In genomic region chr17:7854851-7855642, GRCh38 we compare ENCODE assay signal across 8 cellular contexts. TPM values are rescaled to one million over a fixed set of nuclear protein-coding genes. Genes with fewer than 3 reads are reported as not detected.
DNase-seq lines count a peak whose midpoint lies in the region; ATAC-seq and TF ChIP-seq lines count a peak whose summit lies in the region.

TSS of gene TMEM88 (plus strand) at chr17:7855066. CDS start at chr17:7855075, 9 bp downstream.

- no peaks in the 10 kb centered on the region for H3K9me3 ChIP-seq in HEK293 (ENCODE audit: control insufficient read depth, insufficient read depth, low read depth, low read length)
- H3K9me3 ChIP-seq in hepatocyte (ENCODE audit: low read depth): no peaks in the 10 kb centered on the region

- POLR2A ChIA-PET in HEK293 (lab: Yijun Ruan, JAX): interaction anchor here (0.6 to 3.2 kb wide), 5 partner anchors 13 to 111 kb away, joined by 3 to 110 read pairs (median 4); partner anchors contain the start of gene KDM6B

- peak within 1 kb of the TSS; percentile 93 for H3K4me2 ChIP-seq in hepatocyte

- peaks cover 31% of the 10 kb centered on the region for H4K20me1 ChIP-seq in hepatocyte (ENCODE audit: insufficient read depth, poor library complexity, severe bottlenecking)

- H3K4me1 ChIP-seq in HEK293 (ENCODE audit: control insufficient read depth, insufficient read depth, low read length): peaks cover 8% of the 10 kb centered on the region; the same call in 1 of the 2 replicates
- peaks cover 34% of the 10 kb centered on the region for H3K4me1 ChIP-seq in hepatocyte (ENCODE audit: insufficient read depth)

- H3K4me3 ChIP-seq in HEK293 (ENCODE audit: low read depth, low read length): no peak within 1 kb of the TSS
- no peak within 1 kb of the TSS for H3K4me3 ChIP-seq in hepatocyte
- H3K4me3 ChIP-seq in skeletal muscle cell (ENCODE audit: low read depth, low read length): peak within 1 kb of the TSS; percentile 75

- peak; percentile 61 for DNase-seq in activated T-cell treated with anti-CD3 and anti-CD28 coated beads, Interleukin-2, amount 50 U/mL, for 1 hour
- peak; percentile 46 for DNase-seq in hepatocyte (ENCODE audit: low spot score)
- DNase-seq in skeletal muscle cell (ENCODE audit: low read depth): no peak
- DNase-seq in NCI-H2196 (lab: John Stamatoyannopoulos, UW; ENCODE audit: unreplicated experiment): no peak
- no peak for DNase-seq in NCI-H1092 treated with DMSO at 0.1 percent for 48 hours (lab: John Stamatoyannopoulos, UW)
- no peak for DNase-seq in NCI-H2227 treated with DMSO at 0.1 percent for 48 hours (lab: John Stamatoyannopoulos, UW)

- H3K79me2 ChIP-seq in hepatocyte: peaks cover 43% of the 10 kb centered on the region

- H3K9me2 ChIP-seq in hepatocyte (replicated peaks; ENCODE audit: insufficient read depth): no peaks in the 10 kb centered on the region

- TF ChIP-seq CTCF in HEK293 (tag by site-specific recombination; IDR thresholded peaks at IDR 0.05) (no peak), hepatocyte (IDR thresholded peaks at IDR 0.05; ENCODE audit: poor library complexity) (no peak)

- no peak within 1 kb of the TSS for H2AFZ ChIP-seq in hepatocyte

- no peak within 1 kb of the TSS for H3K27ac ChIP-seq in HEK293 (ENCODE audit: extremely low read depth, low read depth, low read length)
- peak within 1 kb of the TSS; percentile 91 for H3K27ac ChIP-seq in hepatocyte

- 45% methylated on average over 45 of the region's 54 CpGs for WGBS in hepatocyte (ENCODE audit: low lambda C conversion rate, missing lambda C conversion rate)

- H3K36me3 ChIP-seq in HEK293 (ENCODE audit: control insufficient read depth in 2 of 2, insufficient read depth in 1 of 2, low read length in 2 of 2) (peaks cover 12 to 55% of the 10 kb centered on the region in 2 experiments), hepatocyte (replicated peaks; ENCODE audit: insufficient read depth, low read depth) (no peaks in the 10 kb centered on the region)

- no peak for ATAC-seq in HG02852 (IDR thresholded peaks at IDR 0.05; ENCODE audit: unreplicated experiment)

- CTCF ChIA-PET in HEK293 (lab: Yijun Ruan, JAX): interaction anchor here (2.4 to 2.8 kb wide), 2 partner anchors 33 to 111 kb away, joined by 22 to 29 read pairs; no protein-coding TSS in a partner anchor

- no peaks in the 10 kb centered on the region for H3K27me3 ChIP-seq in hepatocyte

TF ChIP-seq in HEK293, 187 proteins besides CTCF, POLR2A, EP300 and RAD21:
- TF ChIP-seq ZNF140 (tag by site-specific recombination; IDR thresholded peaks at IDR 0.05) (no peak), ZNF837 (tag by site-specific recombination; IDR thresholded peaks at IDR 0.05) (no peak), ZNF341 (tag by site-specific recombination; IDR thresholded peaks at IDR 0.05; ENCODE audit: low read depth) (peak; percentile 48), SALL2 (tag by site-specific recombination; IDR thresholded peaks at IDR 0.05; ENCODE audit: borderline replicate concordance) (no peak), ZNF274 (IDR thresholded peaks at IDR 0.05; ENCODE audit: low read length) (no peak), ZNF274 (tag by site-specific recombination; IDR thresholded peaks at IDR 0.05; ENCODE audit: borderline replicate concordance) (no peak), ZNF529 (tag by site-specific recombination; IDR thresholded peaks at IDR 0.05; ENCODE audit: insufficient replicate concordance) (no peak), GLIS2 (tag by site-specific recombination; IDR thresholded peaks at IDR 0.05) (0 out of 2 replicates have a peak, but pooled peaks have one; percentile 21), ZEB2 (tag by site-specific recombination; IDR thresholded peaks at IDR 0.05) (no peak)
- TF ChIP-seq, protein P1, sequence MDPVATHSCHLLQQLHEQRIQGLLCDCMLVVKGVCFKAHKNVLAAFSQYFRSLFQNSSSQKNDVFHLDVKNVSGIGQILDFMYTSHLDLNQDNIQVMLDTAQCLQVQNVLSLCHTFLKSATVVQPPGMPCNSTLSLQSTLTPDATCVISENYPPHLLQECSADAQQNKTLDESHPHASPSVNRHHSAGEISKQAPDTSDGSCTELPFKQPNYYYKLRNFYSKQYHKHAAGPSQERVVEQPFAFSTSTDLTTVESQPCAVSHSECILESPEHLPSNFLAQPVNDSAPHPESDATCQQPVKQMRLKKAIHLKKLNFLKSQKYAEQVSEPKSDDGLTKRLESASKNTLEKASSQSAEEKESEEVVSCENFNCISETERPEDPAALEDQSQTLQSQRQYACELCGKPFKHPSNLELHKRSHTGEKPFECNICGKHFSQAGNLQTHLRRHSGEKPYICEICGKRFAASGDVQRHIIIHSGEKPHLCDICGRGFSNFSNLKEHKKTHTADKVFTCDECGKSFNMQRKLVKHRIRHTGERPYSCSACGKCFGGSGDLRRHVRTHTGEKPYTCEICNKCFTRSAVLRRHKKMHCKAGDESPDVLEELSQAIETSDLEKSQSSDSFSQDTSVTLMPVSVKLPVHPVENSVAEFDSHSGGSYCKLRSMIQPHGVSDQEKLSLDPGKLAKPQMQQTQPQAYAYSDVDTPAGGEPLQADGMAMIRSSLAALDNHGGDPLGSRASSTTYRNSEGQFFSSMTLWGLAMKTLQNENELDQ (tag by site-specific recombination; IDR thresholded peaks at IDR 0.05; ENCODE audit: low read depth): no peak

RNA-seq across cellular contexts. Expression of gene TMEM88, which starts in this region (rescaled TPM):
- 59.6 and 73.3 TPM in 2 replicates for total RNA-seq in hepatocyte
- 241 and 328 TPM in 2 replicates for polyA plus RNA-seq in hepatocyte

Comparison
In these comparisons a context has a peak if more than half of its experiments do, and no peak if none do; other contexts are left out.
1. DNase-seq: peak in activated T-cell treated with anti-CD3 and anti-CD28 coated beads, Interleukin-2, amount 50 U/mL, for 1 hour (single experiment) and hepatocyte (single experiment); none in skeletal muscle cell (single experiment), NCI-H2196 (single experiment), NCI-H1092 treated with DMSO at 0.1 percent for 48 hours (single experiment) and NCI-H2227 treated with DMSO at 0.1 percent for 48 hours (single experiment).